Comparison of ENCODE assay signal across 27 cellular contexts in the genomic region with DNA sequence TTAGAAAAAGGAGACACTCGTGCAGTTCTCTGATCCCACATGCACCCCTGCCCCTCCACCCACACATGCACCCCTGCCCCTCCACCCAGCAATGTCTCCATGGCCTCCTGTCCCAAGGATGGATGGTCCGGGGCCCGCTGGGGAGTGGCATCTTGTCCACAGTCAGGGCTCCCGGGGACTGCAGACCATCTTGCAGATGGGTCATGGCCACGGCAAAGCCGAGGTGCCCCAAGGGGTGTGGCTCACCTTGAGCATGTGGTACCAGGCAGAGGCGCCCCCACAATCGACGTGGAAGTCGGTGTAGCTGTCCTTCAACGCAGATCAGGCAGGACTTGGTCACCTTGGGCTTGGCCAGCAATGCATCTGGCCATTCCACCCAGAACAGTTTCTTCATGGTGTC.
"Had no signal": no experiment of that assay in that cellular context is flagged by ENCODE, and none has a peak within 500 bp of the region (broad histone marks: within the 10 kb centered on the region; RNA-seq: fewer than 3 reads in every experiment).

No MANE protein-coding gene starts in this region.

- ATAC-seq: naive thymus-derived CD4-positive, alpha-beta T cell; natural killer cell; psoas muscle; right cardiac atrium; stimulated activated naive B cell treated with anti-CD40 and anti-IgM and Interleukin-4, amounts not matched to agents 10 μg/mL and 1 μg/mL and 100 μg/mL, for 72 hours had no signal

- DNase-seq: naive thymus-derived CD4-positive, alpha-beta T cell; natural killer cell; occipital lobe; ovary; psoas muscle; right cardiac atrium; right lobe of liver; sigmoid colon; small intestine; stimulated activated CD4-positive, alpha-beta T cell treated with anti-CD3 and anti-CD28 coated beads, Interleukin-12 subunit alpha, Interleukin-12 subunit beta, amount 100 ng/mL, for 4 hours; stimulated activated CD4-positive, alpha-beta T cell treated with anti-CD3 and anti-CD28 coated beads, Interleukin-1b, Interleukin-23, amount 100 ng/mL, for 48 hours; stimulated activated CD4-positive, alpha-beta T cell treated with anti-CD3 and anti-CD28 coated beads, Interleukin-4, amount 100 ng/mL, for 1 hour; stimulated activated CD4-positive, alpha-beta T cell treated with anti-CD3 and anti-CD28 coated beads, Interleukin-4, amount 100 ng/mL, for 4 hours; stimulated activated CD8-positive, alpha-beta memory T cell treated with anti-CD3 and anti-CD28 coated beads, Interleukin-4, amount 100 ng/mL, for 48 hours; stimulated activated naive B cell treated with anti-CD40 and anti-IgM and Interleukin-4, amounts not matched to agents 10 μg/mL and 1 μg/mL and 100 μg/mL, for 72 hours; substantia nigra; testis; transverse colon had no signal

- H3K4me3 Mint-ChIP-seq: naive thymus-derived CD4-positive, alpha-beta T cell; natural killer cell; nephron; neural progenitor cell; stimulated activated naive B cell treated with anti-CD40 and anti-IgM and Interleukin-4, amounts not matched to agents 10 μg/mL and 1 μg/mL and 100 μg/mL, for 72 hours; stimulated activated naive CD8-positive, alpha-beta T cell treated with anti-CD3 and anti-CD28 coated beads, Interleukin-15, Interleukin-2, amounts not matched to agents 100 ng/mL and 50 ng/mL, for 24 hours; type B pancreatic cell had no signal

- H3K27me3 ChIP-seq: neural progenitor cell, ovary, right lobe of liver, sigmoid colon, suprapubic skin, testis, tibial artery, transverse colon, vagina had no signal

- H3K27me3 Mint-ChIP-seq: naive thymus-derived CD4-positive, alpha-beta T cell; progenitor cell of endocrine pancreas; stimulated activated naive B cell treated with anti-CD40 and anti-IgM and Interleukin-4, amounts not matched to agents 10 μg/mL and 1 μg/mL and 100 μg/mL, for 72 hours; stimulated activated naive CD8-positive, alpha-beta T cell treated with anti-CD3 and anti-CD28 coated beads, Interleukin-15, Interleukin-2, amounts not matched to agents 100 ng/mL and 50 ng/mL, for 24 hours; type B pancreatic cell had no signal

- H3K4me3 ChIP-seq: neural progenitor cell, ovary, psoas muscle, right lobe of liver, sigmoid colon, suprapubic skin, testis, tibial artery, transverse colon, vagina had no signal

- H3K27ac ChIP-seq: neural progenitor cell, ovary, parathyroid adenoma, psoas muscle, right lobe of liver, sigmoid colon, suprapubic skin, testis, tibial artery, transverse colon, vagina had no signal

- H3K9me3 ChIP-seq: ovary, psoas muscle, right lobe of liver, suprapubic skin, testis, tibial artery, transverse colon, vagina had no signal

- H3K36me3 ChIP-seq: neural progenitor cell, ovary, right lobe of liver, sigmoid colon, suprapubic skin, tibial artery, transverse colon, vagina had no signal

- H3K4me1 Mint-ChIP-seq: naive thymus-derived CD4-positive, alpha-beta T cell; natural killer cell; nephron; neural progenitor cell; stimulated activated naive B cell treated with anti-CD40 and anti-IgM and Interleukin-4, amounts not matched to agents 10 μg/mL and 1 μg/mL and 100 μg/mL, for 72 hours had no signal

- H3K4me1 ChIP-seq: neural progenitor cell, parathyroid adenoma, psoas muscle, right lobe of liver, sigmoid colon, suprapubic skin, testis, tibial artery, transverse colon, vagina had no signal

- H3K36me3 Mint-ChIP-seq: naive thymus-derived CD4-positive, alpha-beta T cell; natural killer cell; neural progenitor cell; stimulated activated naive B cell treated with anti-CD40 and anti-IgM and Interleukin-4, amounts not matched to agents 10 μg/mL and 1 μg/mL and 100 μg/mL, for 72 hours; type B pancreatic cell had no signal
